ENCODE assay signal across 1 cellular context in the genomic region with DNA sequence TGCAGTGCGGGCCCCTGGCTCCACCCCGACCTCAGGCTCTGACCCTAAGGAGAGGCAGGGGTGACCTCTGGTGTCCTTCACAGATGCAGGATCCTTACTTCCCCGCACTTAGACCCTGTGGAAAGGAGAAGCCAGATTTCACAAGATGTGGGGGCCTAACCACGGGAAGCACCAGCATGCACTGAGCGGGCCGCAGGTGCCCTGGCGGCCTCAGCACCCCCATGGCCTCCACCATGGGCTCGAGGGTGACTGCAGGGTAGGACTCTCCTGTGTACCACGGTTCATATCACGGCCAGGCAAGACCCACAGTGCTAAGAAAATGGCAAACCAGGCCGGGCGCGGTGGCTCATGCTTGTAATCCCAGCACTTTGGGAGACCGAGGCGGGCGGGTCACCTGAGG.
TF ChIP-seq lines count a peak whose summit lies in the region.

No MANE protein-coding gene starts in this region.

TF ChIP-seq in GM23338, 12 proteins besides CTCF, POLR2A, EP300 and RAD21 (continued from another document):
- TF ChIP-seq, protein P1, sequence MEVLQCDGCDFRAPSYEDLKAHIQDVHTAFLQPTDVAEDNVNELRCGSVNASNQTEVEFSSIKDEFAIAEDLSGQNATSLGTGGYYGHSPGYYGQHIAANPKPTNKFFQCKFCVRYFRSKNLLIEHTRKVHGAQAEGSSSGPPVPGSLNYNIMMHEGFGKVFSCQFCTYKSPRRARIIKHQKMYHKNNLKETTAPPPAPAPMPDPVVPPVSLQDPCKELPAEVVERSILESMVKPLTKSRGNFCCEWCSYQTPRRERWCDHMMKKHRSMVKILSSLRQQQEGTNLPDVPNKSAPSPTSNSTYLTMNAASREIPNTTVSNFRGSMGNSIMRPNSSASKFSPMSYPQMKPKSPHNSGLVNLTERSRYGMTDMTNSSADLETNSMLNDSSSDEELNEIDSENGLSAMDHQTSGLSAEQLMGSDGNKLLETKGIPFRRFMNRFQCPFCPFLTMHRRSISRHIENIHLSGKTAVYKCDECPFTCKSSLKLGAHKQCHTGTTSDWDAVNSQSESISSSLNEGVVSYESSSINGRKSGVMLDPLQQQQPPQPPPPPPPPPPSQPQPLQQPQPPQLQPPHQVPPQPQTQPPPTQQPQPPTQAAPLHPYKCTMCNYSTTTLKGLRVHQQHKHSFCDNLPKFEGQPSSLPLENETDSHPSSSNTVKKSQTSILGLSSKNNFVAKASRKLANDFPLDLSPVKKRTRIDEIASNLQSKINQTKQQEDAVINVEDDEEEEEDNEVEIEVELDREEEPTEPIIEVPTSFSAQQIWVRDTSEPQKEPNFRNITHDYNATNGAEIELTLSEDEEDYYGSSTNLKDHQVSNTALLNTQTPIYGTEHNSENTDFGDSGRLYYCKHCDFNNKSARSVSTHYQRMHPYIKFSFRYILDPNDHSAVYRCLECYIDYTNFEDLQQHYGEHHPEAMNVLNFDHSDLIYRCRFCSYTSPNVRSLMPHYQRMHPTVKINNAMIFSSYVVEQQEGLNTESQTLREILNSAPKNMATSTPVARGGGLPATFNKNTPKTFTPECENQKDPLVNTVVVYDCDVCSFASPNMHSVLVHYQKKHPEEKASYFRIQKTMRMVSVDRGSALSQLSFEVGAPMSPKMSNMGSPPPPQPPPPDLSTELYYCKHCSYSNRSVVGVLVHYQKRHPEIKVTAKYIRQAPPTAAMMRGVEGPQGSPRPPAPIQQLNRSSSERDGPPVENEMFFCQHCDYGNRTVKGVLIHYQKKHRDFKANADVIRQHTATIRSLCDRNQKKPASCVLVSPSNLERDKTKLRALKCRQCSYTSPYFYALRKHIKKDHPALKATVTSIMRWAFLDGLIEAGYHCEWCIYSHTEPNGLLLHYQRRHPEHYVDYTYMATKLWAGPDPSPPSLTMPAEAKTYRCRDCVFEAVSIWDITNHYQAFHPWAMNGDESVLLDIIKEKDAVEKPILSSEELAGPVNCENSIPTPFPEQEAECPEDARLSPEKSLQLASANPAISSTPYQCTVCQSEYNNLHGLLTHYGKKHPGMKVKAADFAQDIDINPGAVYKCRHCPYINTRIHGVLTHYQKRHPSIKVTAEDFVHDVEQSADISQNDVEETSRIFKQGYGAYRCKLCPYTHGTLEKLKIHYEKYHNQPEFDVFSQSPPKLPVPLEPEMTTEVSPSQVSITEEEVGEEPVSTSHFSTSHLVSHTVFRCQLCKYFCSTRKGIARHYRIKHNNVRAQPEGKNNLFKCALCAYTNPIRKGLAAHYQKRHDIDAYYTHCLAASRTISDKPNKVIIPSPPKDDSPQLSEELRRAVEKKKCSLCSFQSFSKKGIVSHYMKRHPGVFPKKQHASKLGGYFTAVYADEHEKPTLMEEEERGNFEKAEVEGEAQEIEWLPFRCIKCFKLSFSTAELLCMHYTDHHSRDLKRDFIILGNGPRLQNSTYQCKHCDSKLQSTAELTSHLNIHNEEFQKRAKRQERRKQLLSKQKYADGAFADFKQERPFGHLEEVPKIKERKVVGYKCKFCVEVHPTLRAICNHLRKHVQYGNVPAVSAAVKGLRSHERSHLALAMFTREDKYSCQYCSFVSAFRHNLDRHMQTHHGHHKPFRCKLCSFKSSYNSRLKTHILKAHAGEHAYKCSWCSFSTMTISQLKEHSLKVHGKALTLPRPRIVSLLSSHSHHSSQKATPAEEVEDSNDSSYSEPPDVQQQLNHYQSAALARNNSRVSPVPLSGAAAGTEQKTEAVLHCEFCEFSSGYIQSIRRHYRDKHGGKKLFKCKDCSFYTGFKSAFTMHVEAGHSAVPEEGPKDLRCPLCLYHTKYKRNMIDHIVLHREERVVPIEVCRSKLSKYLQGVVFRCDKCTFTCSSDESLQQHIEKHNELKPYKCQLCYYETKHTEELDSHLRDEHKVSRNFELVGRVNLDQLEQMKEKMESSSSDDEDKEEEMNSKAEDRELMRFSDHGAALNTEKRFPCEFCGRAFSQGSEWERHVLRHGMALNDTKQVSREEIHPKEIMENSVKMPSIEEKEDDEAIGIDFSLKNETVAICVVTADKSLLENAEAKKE (CRISPR knock-in tag; IDR thresholded peaks at IDR 0.05), result no peak
- TF ChIP-seq, protein P2, sequence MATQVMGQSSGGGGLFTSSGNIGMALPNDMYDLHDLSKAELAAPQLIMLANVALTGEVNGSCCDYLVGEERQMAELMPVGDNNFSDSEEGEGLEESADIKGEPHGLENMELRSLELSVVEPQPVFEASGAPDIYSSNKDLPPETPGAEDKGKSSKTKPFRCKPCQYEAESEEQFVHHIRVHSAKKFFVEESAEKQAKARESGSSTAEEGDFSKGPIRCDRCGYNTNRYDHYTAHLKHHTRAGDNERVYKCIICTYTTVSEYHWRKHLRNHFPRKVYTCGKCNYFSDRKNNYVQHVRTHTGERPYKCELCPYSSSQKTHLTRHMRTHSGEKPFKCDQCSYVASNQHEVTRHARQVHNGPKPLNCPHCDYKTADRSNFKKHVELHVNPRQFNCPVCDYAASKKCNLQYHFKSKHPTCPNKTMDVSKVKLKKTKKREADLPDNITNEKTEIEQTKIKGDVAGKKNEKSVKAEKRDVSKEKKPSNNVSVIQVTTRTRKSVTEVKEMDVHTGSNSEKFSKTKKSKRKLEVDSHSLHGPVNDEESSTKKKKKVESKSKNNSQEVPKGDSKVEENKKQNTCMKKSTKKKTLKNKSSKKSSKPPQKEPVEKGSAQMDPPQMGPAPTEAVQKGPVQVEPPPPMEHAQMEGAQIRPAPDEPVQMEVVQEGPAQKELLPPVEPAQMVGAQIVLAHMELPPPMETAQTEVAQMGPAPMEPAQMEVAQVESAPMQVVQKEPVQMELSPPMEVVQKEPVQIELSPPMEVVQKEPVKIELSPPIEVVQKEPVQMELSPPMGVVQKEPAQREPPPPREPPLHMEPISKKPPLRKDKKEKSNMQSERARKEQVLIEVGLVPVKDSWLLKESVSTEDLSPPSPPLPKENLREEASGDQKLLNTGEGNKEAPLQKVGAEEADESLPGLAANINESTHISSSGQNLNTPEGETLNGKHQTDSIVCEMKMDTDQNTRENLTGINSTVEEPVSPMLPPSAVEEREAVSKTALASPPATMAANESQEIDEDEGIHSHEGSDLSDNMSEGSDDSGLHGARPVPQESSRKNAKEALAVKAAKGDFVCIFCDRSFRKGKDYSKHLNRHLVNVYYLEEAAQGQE (IDR thresholded peaks at IDR 0.05; ENCODE audit: unreplicated experiment), result no peak
- no peak for TF ChIP-seq EZH2 (IDR thresholded peaks at IDR 0.05; ENCODE audit: low read depth, unreplicated experiment)
